Comparison of ENCODE assay signal across 8 cellular contexts in genomic region chr16:30095166-30096078, GRCh38. TPM values are rescaled to one million over a fixed set of nuclear protein-coding genes. Genes with fewer than 3 reads are reported as not detected.
DNase-seq lines count a peak whose midpoint lies in the region; ATAC-seq and TF ChIP-seq lines count a peak whose summit lies in the region.

No MANE protein-coding gene starts in this region.

- H3K9me3 ChIP-seq in NT2/D1 (ENCODE audit: insufficient read depth, low read length): peaks cover 32% of the 10 kb centered on the region
- H3K9me3 ChIP-seq in endocrine pancreas (ENCODE audit: control insufficient read depth, low read length): no peaks in the 10 kb centered on the region
- H3K9me3 ChIP-seq in neural progenitor cell (ENCODE audit: low read depth): no peaks in the 10 kb centered on the region

- peaks cover 0 to 4% (median 3%) of the 10 kb centered on the region in 3 donors for H3K27me3 Mint-ChIP-seq in CD14-positive monocyte (ENCODE audit: low read depth in 3 of 3)
- H3K27me3 Mint-ChIP-seq in neural progenitor cell (ENCODE audit: insufficient read depth, low read depth): peaks cover 3% of the 10 kb centered on the region

- peaks cover 23% of the 10 kb centered on the region for H3K4me1 ChIP-seq in NT2/D1 (ENCODE audit: insufficient read depth, insufficient read length)
- H3K4me1 ChIP-seq in endocrine pancreas (ENCODE audit: control insufficient read depth, insufficient read depth, low read length): no peaks in the 10 kb centered on the region
- H3K4me1 ChIP-seq in neural progenitor cell: peaks cover 33% of the 10 kb centered on the region

- H3K27ac Mint-ChIP-seq in CD14-positive monocyte (peak overlapping the region; percentile 86 to 96 (median 92)), neural progenitor cell (no peak overlapping the region)

- H3K27me3 ChIP-seq in NT2/D1 (ENCODE audit: insufficient read depth, insufficient read length) (no peaks in the 10 kb centered on the region), endocrine pancreas (ENCODE audit: control insufficient read depth, insufficient read depth, low read length) (no peaks in the 10 kb centered on the region), neural progenitor cell (no peaks in the 10 kb centered on the region)

- H2AFZ ChIP-seq in neural progenitor cell (replicated peaks): no peak overlapping the region

- H3K9ac ChIP-seq in NT2/D1 (ENCODE audit: insufficient read length, low read depth) (peak overlapping the region; percentile 78), endocrine pancreas (ENCODE audit: control insufficient read depth, insufficient read depth, low read length) (peak overlapping the region; percentile 74), neural progenitor cell (no peak overlapping the region)

- H3K36me3 ChIP-seq in NT2/D1 (ENCODE audit: insufficient read depth, insufficient read length, low read length) (peaks cover 3% of the 10 kb centered on the region), endocrine pancreas (ENCODE audit: control insufficient read depth, insufficient read depth, low read length) (peaks cover 4% of the 10 kb centered on the region), neural progenitor cell (peaks cover 4% of the 10 kb centered on the region)

- peak overlapping the region; percentile 31 for H3K4me3 ChIP-seq in NT2/D1 (ENCODE audit: insufficient read length, low read depth)
- H3K4me3 ChIP-seq in endocrine pancreas (ENCODE audit: control insufficient read depth, insufficient read depth, low read length): no peak overlapping the region
- H3K4me3 ChIP-seq in neural progenitor cell: peak overlapping the region; percentile 83

- no peak overlapping the region for H3K27ac ChIP-seq in neural progenitor cell

- peaks cover 44% of the 10 kb centered on the region for H3K4me1 Mint-ChIP-seq in CD14-positive monocyte
- peaks cover 41% of the 10 kb centered on the region for H3K4me1 Mint-ChIP-seq in neural progenitor cell

- peaks cover 37% of the 10 kb centered on the region for H3K79me2 ChIP-seq in neural progenitor cell (ENCODE audit: low read depth)

- H3K9me3 Mint-ChIP-seq in CD14-positive monocyte (peaks cover 22 to 44% (median 39%) of the 10 kb centered on the region in 7 donors), neural progenitor cell (peaks cover 20% of the 10 kb centered on the region)

- no peak for ATAC-seq in GM18520 (IDR thresholded peaks at IDR 0.05; ENCODE audit: unreplicated experiment)

- peaks cover 34% of the 10 kb centered on the region for H4K20me1 ChIP-seq in neural progenitor cell (ENCODE audit: low read depth)

- peaks cover 22 to 37% of the 10 kb centered on the region in 2 donors for H3K36me3 Mint-ChIP-seq in CD14-positive monocyte
- peaks cover 17% of the 10 kb centered on the region for H3K36me3 Mint-ChIP-seq in neural progenitor cell

- intact Hi-C loops in CD14-positive monocyte (cut with micrococcal nuclease): no loop called here

- H3K4me3 Mint-ChIP-seq in CD14-positive monocyte: peak overlapping the region; percentile 87 to 94
- peak overlapping the region; percentile 87 for H3K4me3 Mint-ChIP-seq in neural progenitor cell

- H3F3A ChIP-seq in neural progenitor cell (ENCODE audit: low read depth): peaks cover 39% of the 10 kb centered on the region

- no peak for DNase-seq in CD14-positive monocyte (ENCODE audit: low spot score)
- no peak for DNase-seq in NT2/D1 (ENCODE audit: low read depth, low spot score)
- DNase-seq in neural progenitor cell (ENCODE audit: low spot score): peak; percentile 13
- no peak for DNase-seq in NCI-H2227 treated with DMSO at 0.1 percent for 48 hours (lab: John Stamatoyannopoulos, UW)
- DNase-seq in middle frontal gyrus (ENCODE audit: extremely low spot score, low spot score): no peak
- DNase-seq in HCEC 1CT: no peak

- TF ChIP-seq CTCF in CD14-positive monocyte (IDR thresholded peaks at IDR 0.05) (no peak), neural progenitor cell (IDR thresholded peaks at IDR 0.05) (no peak)

- peak overlapping the region; percentile 76 for H3K4me2 ChIP-seq in neural progenitor cell

RNA-seq across cellular contexts. Expression of gene YPEL3, which starts 0.6 kb away (rescaled TPM):
- 100 to 1,000 TPM; 182 to 235 TPM for polyA plus RNA-seq in CD14-positive monocyte
- total RNA-seq in neural progenitor cell (ENCODE audit: low replicate concordance): 6.8 and 30.7 TPM in 2 replicates

RNA-seq across cellular contexts. Expression of gene TBX6, which starts 3.7 kb away (rescaled TPM):
- polyA plus RNA-seq in CD14-positive monocyte: under 1 TPM; 0.10 to 0.11 TPM
- 0.39 and 2.8 TPM in 2 replicates for total RNA-seq in neural progenitor cell (ENCODE audit: low replicate concordance)

RNA-seq across cellular contexts. Expression of gene GDPD3, which starts 17.9 kb away (rescaled TPM):
- polyA plus RNA-seq in CD14-positive monocyte: not detected
- 0.12 and 0.13 TPM in 2 replicates for total RNA-seq in neural progenitor cell (ENCODE audit: low replicate concordance)

RNA-seq across cellular contexts. Expression of gene PPP4C, which starts 19.6 kb away (rescaled TPM):
- 100 to 1,000 TPM; 279 to 388 TPM for polyA plus RNA-seq in CD14-positive monocyte
- 93.3 and 166 TPM in 2 replicates for total RNA-seq in neural progenitor cell (ENCODE audit: low replicate concordance)

RNA-seq across cellular contexts. Expression of gene MAPK3, which starts 27.6 kb away (rescaled TPM):
- polyA plus RNA-seq in CD14-positive monocyte: 10 to 100 TPM in 1 of 2 donors, 1 to 10 TPM in 1; 8.1 to 10.2 TPM
- 20.9 and 41.1 TPM in 2 replicates for total RNA-seq in neural progenitor cell (ENCODE audit: low replicate concordance)
